8 cellular contexts compared by ENCODE assay signal in the genomic region with DNA sequence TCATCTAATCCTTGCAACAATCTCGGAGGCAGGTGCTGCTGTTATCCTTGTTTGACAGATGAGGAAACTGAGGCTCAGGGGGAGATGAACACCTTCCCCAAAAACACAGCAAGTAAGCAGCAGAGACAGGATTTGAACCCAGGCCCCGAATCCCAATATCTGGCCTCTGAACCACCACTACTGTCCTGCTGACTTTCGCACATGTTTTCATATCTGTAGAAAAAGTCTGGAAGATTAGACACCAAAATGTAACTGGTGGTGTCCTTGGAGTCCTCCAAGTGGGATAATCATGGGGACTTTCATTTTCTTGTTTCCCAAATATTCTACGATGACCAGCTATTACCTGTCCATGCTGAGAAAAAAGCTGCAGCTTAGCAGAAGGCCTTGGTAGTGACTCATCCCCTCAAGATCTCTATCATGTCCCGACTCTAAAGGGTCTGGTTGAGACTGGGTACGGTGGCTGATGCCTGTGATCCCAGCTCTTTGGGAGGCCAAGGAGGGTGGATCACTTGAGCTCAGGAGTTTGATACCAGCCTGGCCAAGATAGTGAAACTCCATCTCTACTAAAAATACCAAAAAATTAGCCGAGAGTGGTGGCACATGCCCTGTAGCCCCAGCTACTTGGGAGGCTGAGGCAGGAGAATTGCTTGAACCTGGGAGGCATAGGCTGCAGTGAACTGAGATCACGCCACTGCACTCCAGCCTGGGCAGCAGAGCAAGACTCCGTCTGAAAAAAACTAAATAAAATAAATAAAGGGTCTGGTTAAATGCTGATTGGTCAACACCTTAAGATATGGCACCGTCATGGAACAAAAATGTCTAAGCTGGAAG. TPM values are rescaled to one million over a fixed set of nuclear protein-coding genes. Genes with fewer than 3 reads are reported as not detected.
A peak's percentile ranks its signal among the peaks of the same experiment; 100 is the strongest.
DNase-seq lines count a peak whose midpoint lies in the region; ATAC-seq and TF ChIP-seq lines count a peak whose summit lies in the region.

No MANE protein-coding gene starts in this region.

- no peak overlapping the region for H3K4me3 Mint-ChIP-seq in osteocyte (ENCODE audit: unreplicated experiment)

- no peak overlapping the region for H3K9ac ChIP-seq in colonic mucosa (ENCODE audit: low read depth in 2 of 2, low read length in 2 of 2)

- H3K4me3 ChIP-seq in colonic mucosa = no peak overlapping the region

- peak; percentile 47 for DNase-seq in ACHN
- DNase-seq in M059J (ENCODE audit: low read depth) = peak; percentile 84
- no peak for DNase-seq in colonic mucosa
- no peak for DNase-seq in osteocyte (ENCODE audit: extremely low spot score, unreplicated experiment)
- no peak for DNase-seq in cerebellar cortex (ENCODE audit: low spot score)
- no peak for DNase-seq in NCI-H82 treated with DMSO at 0.1 percent for 48 hours (lab: John Stamatoyannopoulos, UW; ENCODE audit: unreplicated experiment)
- DNase-seq in DMS79 treated with DMSO at 0.1 percent for 48 hours (lab: John Stamatoyannopoulos, UW) = no peak

- no peaks in the 10 kb centered on the region for H3K4me1 ChIP-seq in colonic mucosa

- no peaks in the 10 kb centered on the region for H3K36me3 ChIP-seq in colonic mucosa

- H3K27ac ChIP-seq in colonic mucosa = peak overlapping the region; percentile 53

- H3K9me3 Mint-ChIP-seq in osteocyte (ENCODE audit: unreplicated experiment) = peaks cover 11% of the 10 kb centered on the region

- intact Hi-C loops in colonic mucosa (cut with DNase I) = no loop called here

- in situ Hi-C loops in ACHN (cut with HindIII; ENCODE audit: low pct_ligation_motif_present, low pct_unique_long_range_greater_than_20kb, low sequenced_read_pairs) = no loop called here

- H3K9me3 ChIP-seq in colonic mucosa = no peaks in the 10 kb centered on the region

- peaks cover 10% of the 10 kb centered on the region for H3K4me1 Mint-ChIP-seq in osteocyte (ENCODE audit: unreplicated experiment)

- TF ChIP-seq CTCF in colonic mucosa (IDR thresholded peaks at IDR 0.05) (no peak), osteocyte (IDR thresholded peaks at IDR 0.05) (no peak)

- no peaks in the 10 kb centered on the region for H3K27me3 Mint-ChIP-seq in osteocyte (ENCODE audit: unreplicated experiment)

- H3K36me3 Mint-ChIP-seq in osteocyte (ENCODE audit: unreplicated experiment) = peaks cover 3% of the 10 kb centered on the region

- no peak for ATAC-seq in HG03045 (IDR thresholded peaks at IDR 0.05; ENCODE audit: unreplicated experiment)

- no peaks in the 10 kb centered on the region for H3K27me3 ChIP-seq in colonic mucosa

- H3K27ac Mint-ChIP-seq in osteocyte (ENCODE audit: unreplicated experiment) = peak overlapping the region; percentile 89

RNA-seq across cellular contexts. Expression of a gene that starts 8.6 kb away (rescaled TPM):
- 7.6 and 8.2 TPM in 2 replicates for total RNA-seq in M059J (2014; rRNA removed; shearing (Covaris generic))
- total RNA-seq in colonic mucosa = 1 to 10 TPM; 1.0 to 2.6 TPM
- 1.3 and 1.5 TPM in 2 replicates for total RNA-seq in osteocyte

RNA-seq across cellular contexts. Expression of a gene that starts 31.7 kb away (rescaled TPM):
- total RNA-seq in M059J (2014; rRNA removed; shearing (Covaris generic)) = 18.5 and 28.9 TPM in 2 replicates
- total RNA-seq in colonic mucosa (10 to 100 TPM; 35.4 to 40.6 TPM), osteocyte (52.2 and 53.0 TPM in 2 replicates)

RNA-seq across cellular contexts. Expression of a gene that starts 57.8 kb away (rescaled TPM):
- total RNA-seq in M059J (2014; rRNA removed; shearing (Covaris generic)) = 135 and 205 TPM in 2 replicates
- total RNA-seq in colonic mucosa (100 to 1,000 TPM; 104 to 105 TPM), osteocyte (140 and 144 TPM in 2 replicates)

Comparison
In these comparisons a context has a peak if more than half of its experiments do, and no peak if none do; other contexts are left out.
1. DNase-seq: peak in ACHN (single experiment) and M059J (single experiment); none in colonic mucosa (single experiment), osteocyte (single experiment), cerebellar cortex (single experiment), NCI-H82 treated with DMSO at 0.1 percent for 48 hours (single experiment) and DMS79 treated with DMSO at 0.1 percent for 48 hours (single experiment).